22 cellular contexts compared by ENCODE assay signal in the genomic region with DNA sequence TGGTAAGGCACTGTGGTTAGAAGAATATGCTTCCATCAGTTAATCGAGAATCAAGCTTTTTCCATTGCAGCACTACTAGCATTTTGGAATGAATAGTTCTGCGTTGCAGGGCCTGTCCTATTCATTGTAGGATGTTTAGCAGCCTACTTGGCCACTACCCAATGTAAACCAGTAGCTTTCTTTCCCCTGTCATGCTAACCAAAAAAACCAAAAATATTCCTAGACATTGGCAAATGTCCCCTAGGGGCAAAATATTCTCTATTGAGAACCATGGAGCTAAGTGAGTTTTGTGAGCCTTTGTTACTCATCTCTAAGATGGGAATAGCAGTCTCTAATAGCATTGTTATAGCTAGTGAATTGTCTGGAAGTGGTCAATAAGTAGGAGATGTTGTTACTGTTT.
DNase-seq lines count a peak whose midpoint lies in the region; ATAC-seq and TF ChIP-seq lines count a peak whose summit lies in the region.
"Had no signal": no experiment of that assay in that cellular context is flagged by ENCODE, and none has a peak within 500 bp of the region (broad histone marks: within the 10 kb centered on the region; RNA-seq: fewer than 3 reads in every experiment).

No MANE protein-coding gene starts in this region.

- no peak for TF ChIP-seq CTCF in RWPE2 (IDR thresholded peaks at IDR 0.05; ENCODE audit: poor library complexity, severe bottlenecking)

- H3K27ac ChIP-seq in RWPE2 (ENCODE audit: poor library complexity, severe bottlenecking): peak overlapping the region; percentile 91
- H3K27ac ChIP-seq in stomach smooth muscle (ENCODE audit: low read length): peak overlapping the region; percentile 12
- H3K27ac ChIP-seq: epithelial cell of prostate, sigmoid colon had no signal

- DNase-seq in NCI-H2171 treated with DMSO at 0.1 percent for 48 hours (lab: John Stamatoyannopoulos, UW) (peak; percentile 18), NCI-H2171 (lab: John Stamatoyannopoulos, UW) (no peak), RWPE2 (ENCODE audit: low spot score) (no peak), fibroblast of gingiva (ENCODE audit: low read depth) (peak; percentile 36), ecto neural progenitor cell (ENCODE audit: low spot score) (no peak)
- DNase-seq in stimulated activated CD4-positive, alpha-beta T cell treated with anti-CD3 and anti-CD28 coated beads, Interleukin-4, amount 100 ng/mL, for 4 hours: no peak
- no peak for DNase-seq in effector CD8-positive, alpha-beta T cell (lab: John Stamatoyannopoulos, UW)
- DNase-seq: activated CD4-positive, alpha-beta T cell treated with anti-CD3 and anti-CD28 coated beads, Interleukin-2, amount 50 U/mL, for 4 hours; activated CD4-positive, CD25-positive, alpha-beta regulatory T cell; aorta; BE2C; cerebellar nuclear complex; MG63; NCI-H524 treated with DMSO at 0.1 percent for 48 hours; posterior cingulate gyrus; sigmoid colon; stimulated activated CD4-positive, alpha-beta T cell treated with anti-CD3 and anti-CD28 coated beads, Interleukin-15, amount 100 ng/mL, for 24 hours; stimulated activated naive CD8-positive, alpha-beta T cell treated with anti-CD3 and anti-CD28 coated beads, Interleukin-15, amount 100 ng/mL, for 72 hours; T-helper 9 cell had no signal

- no peaks in the 10 kb centered on the region for H3K27me3 ChIP-seq in RWPE2 (ENCODE audit: insufficient read depth, poor library complexity, severe bottlenecking)
- no peaks in the 10 kb centered on the region for H3K27me3 ChIP-seq in stomach smooth muscle (ENCODE audit: control insufficient read depth in 1 of 2, insufficient read depth in 2 of 2, low read length in 2 of 2)
- H3K27me3 ChIP-seq: BE2C, MG63, sigmoid colon had no signal

- no peaks in the 10 kb centered on the region for H3K36me3 ChIP-seq in RWPE2 (ENCODE audit: low read depth)
- H3K36me3 ChIP-seq in stomach smooth muscle (ENCODE audit: control insufficient read depth in 2 of 2, insufficient read depth in 2 of 2, low read length in 2 of 2): no peaks in the 10 kb centered on the region
- H3K36me3 ChIP-seq: BE2C, MG63, sigmoid colon had no signal

- peak; percentile 83 for ATAC-seq in RWPE2 (ENCODE audit: low read depth)
- ATAC-seq: activated T-helper 17 cell treated with anti-CD3 and anti-CD28 coated beads, Interleukin-2, amount 50 U/mL, for 72 hours; stimulated activated naive CD8-positive, alpha-beta T cell treated with anti-CD3 and anti-CD28 coated beads, Interleukin-15, amount 100 ng/mL, for 72 hours had no signal

- no peak overlapping the region for H3K4me3 ChIP-seq in RWPE2 (ENCODE audit: severe bottlenecking)
- H3K4me3 ChIP-seq in stomach smooth muscle (ENCODE audit: low read length in 2 of 2): no peak overlapping the region
- H3K4me3 ChIP-seq: MG63, sigmoid colon had no signal

- H3K9me3 ChIP-seq in RWPE2 (ENCODE audit: severe bottlenecking) (no peaks in the 10 kb centered on the region), stomach smooth muscle (ENCODE audit: control insufficient read depth in 2 of 2, low read length in 2 of 2) (no peaks in the 10 kb centered on the region)
- H3K9me3 ChIP-seq: BE2C, MG63, sigmoid colon had no signal

- H3K9ac ChIP-seq in stomach smooth muscle (ENCODE audit: low read length in 2 of 2): no peak overlapping the region

- H3K4me1 ChIP-seq in RWPE2 (ENCODE audit: insufficient read depth, poor library complexity, severe bottlenecking) (peaks cover 32% of the 10 kb centered on the region), stomach smooth muscle (ENCODE audit: control insufficient read depth, insufficient read depth, low read length) (peaks cover 4% of the 10 kb centered on the region)
- H3K4me1 ChIP-seq: BE2C had no signal

Comparison
In these comparisons a context has a peak if more than half of its experiments do, and no peak if none do; other contexts are left out.
1. DNase-seq: peak in NCI-H2171 treated with DMSO at 0.1 percent for 48 hours (single experiment) and fibroblast of gingiva (single experiment); none in NCI-H2171 (single experiment), RWPE2 (single experiment), stimulated activated CD4-positive, alpha-beta T cell treated with anti-CD3 and anti-CD28 coated beads, Interleukin-4, amount 100 ng/mL, for 4 hours (0 of 2), ecto neural progenitor cell (single experiment) and effector CD8-positive, alpha-beta T cell (single experiment).